In the genomic region with DNA sequence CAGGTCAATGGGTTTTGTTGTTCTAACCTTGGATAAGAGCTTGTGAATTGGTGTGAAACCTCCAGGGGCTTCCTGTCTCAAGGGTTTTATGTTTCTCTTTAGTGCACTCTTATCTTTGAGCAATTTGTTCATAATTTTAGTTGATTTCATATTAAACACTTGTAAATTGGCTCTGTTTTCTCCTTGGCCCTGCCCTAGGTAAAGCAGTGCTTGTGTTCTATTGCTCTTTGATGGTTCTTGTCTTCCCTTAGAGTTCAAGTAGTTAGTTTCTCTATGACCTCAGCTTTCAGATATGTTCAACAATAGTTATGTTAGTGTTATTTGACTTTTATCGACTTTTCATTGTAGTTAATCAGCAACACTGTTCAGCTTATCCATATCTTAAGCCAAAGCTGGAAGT, we compare ENCODE assay signal across 20 cellular contexts.
"Had no signal": no experiment of that assay in that cellular context is flagged by ENCODE, and none has a peak within 500 bp of the region (broad histone marks: within the 10 kb centered on the region; RNA-seq: fewer than 3 reads in every experiment).

No MANE protein-coding gene starts in this region.

- H3K4me3 Mint-ChIP-seq: immature natural killer cell had no signal

- DNase-seq: dermis blood vessel endothelial cell; dorsolateral prefrontal cortex; effector CD4-positive, alpha-beta T cell; effector memory CD4-positive, alpha-beta T cell; foreskin keratinocyte; heart left ventricle; hypothalamus; immature natural killer cell; islet precursor cell; kidney; kidney glomerular epithelial cell; left colon; left ventricle myocardium superior; mesenchymal stem cell; midbrain had no signal

- H3K27me3 ChIP-seq: dorsolateral prefrontal cortex, esophagus muscularis mucosa, foreskin keratinocyte, gastroesophageal sphincter, heart left ventricle, hepatocyte had no signal

- ATAC-seq: foreskin keratinocyte, gastroesophageal sphincter, heart left ventricle, left colon, left lobe of liver, left ventricle myocardium superior had no signal

- H3K4me1 ChIP-seq: esophagus muscularis mucosa, foreskin keratinocyte, gastroesophageal sphincter, heart left ventricle had no signal

- H3K27ac Mint-ChIP-seq: immature natural killer cell had no signal

- H3K27ac ChIP-seq: coronary artery, dorsolateral prefrontal cortex, esophagus muscularis mucosa, foreskin keratinocyte, gastroesophageal sphincter, heart left ventricle, hepatocyte had no signal

- H3K9me3 ChIP-seq: gastroesophageal sphincter had no signal

- H3K79me2 ChIP-seq: hepatocyte had no signal

- H3K36me3 Mint-ChIP-seq: immature natural killer cell had no signal

- H3K4me3 ChIP-seq: coronary artery, dorsolateral prefrontal cortex, esophagus muscularis mucosa, gastroesophageal sphincter, heart left ventricle, hepatocyte had no signal

- H3K4me2 ChIP-seq: hepatocyte had no signal

- H3K36me3 ChIP-seq: esophagus muscularis mucosa, gastroesophageal sphincter, heart left ventricle had no signal
